16 cellular contexts compared by ENCODE assay signal in the genomic region with DNA sequence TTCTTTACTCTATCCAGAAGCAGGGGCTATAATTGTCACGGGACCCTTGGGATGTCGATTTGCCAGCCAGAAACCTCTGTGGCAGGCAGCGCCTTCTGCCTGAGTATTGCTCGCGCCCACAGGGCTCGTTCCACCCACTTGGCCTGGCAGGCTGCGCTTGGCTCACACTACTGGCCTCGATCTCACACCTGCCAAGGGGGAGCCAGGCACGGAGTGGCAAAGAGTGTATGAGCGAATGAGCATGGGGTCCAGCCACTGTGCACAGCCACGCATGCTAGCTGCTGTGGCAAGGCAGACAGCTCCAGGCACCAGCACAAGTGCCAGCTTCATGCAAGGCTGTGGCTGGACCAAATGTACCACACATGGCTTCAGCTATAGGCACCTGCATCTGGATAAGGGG.
"Had no signal": no experiment of that assay in that cellular context is flagged by ENCODE, and none has a peak within 500 bp of the region (broad histone marks: within the 10 kb centered on the region; RNA-seq: fewer than 3 reads in every experiment).

No MANE protein-coding gene starts in this region.

- H2AFZ ChIP-seq: parathyroid adenoma had no signal

- H3K4me1 ChIP-seq: left lung, lower lobe of right lung, parathyroid adenoma, stomach, transverse colon had no signal

- H3K4me3 ChIP-seq: left lung, lower lobe of right lung, stomach, thoracic aorta, transverse colon had no signal

- H3K79me2 ChIP-seq: parathyroid adenoma had no signal

- FAIRE-seq: small intestine had no signal

- ATAC-seq: left lung, lower lobe of right lung had no signal

- DNase-seq: cortex of kidney; effector CD8-positive, alpha-beta T cell; foreskin melanocyte; islet precursor cell; lower lobe of right lung; midbrain; small intestine; stimulated activated CD4-positive, alpha-beta T cell treated with anti-CD3 and anti-CD28 coated beads, Interleukin-12 subunit alpha, Interleukin-12 subunit beta, amount 100 ng/mL, for 4 hours; stimulated activated naive CD4-positive, alpha-beta T cell; stomach; substantia nigra; transverse colon had no signal

- H3K27me3 ChIP-seq: dorsolateral prefrontal cortex, left lung, stomach, transverse colon had no signal

- H3K27ac ChIP-seq: dorsolateral prefrontal cortex, left lung, lower lobe of right lung, parathyroid adenoma, stomach, thoracic aorta, transverse colon had no signal

- H3K9ac ChIP-seq: parathyroid adenoma had no signal

- H3K36me3 ChIP-seq: left lung, lower lobe of right lung, stomach, thoracic aorta, transverse colon had no signal

- H3K9me3 ChIP-seq: lower lobe of right lung, thoracic aorta, transverse colon had no signal
